ENCODE assay signal across 17 cellular contexts in genomic region chr7:73446716-73447115, GRCh38. TPM values are rescaled to one million over a fixed set of nuclear protein-coding genes. Genes with fewer than 3 reads are reported as not detected.
DNase-seq lines count a peak whose midpoint lies in the region; ATAC-seq lines count a peak whose summit lies in the region.
"Had no signal": no experiment of that assay in that cellular context is flagged by ENCODE, and none has a peak within 500 bp of the region (broad histone marks: within the 10 kb centered on the region; RNA-seq: fewer than 3 reads in every experiment).

No MANE protein-coding gene starts in this region.

- H3K4me3 ChIP-seq in CD4-positive, CD25-positive, alpha-beta regulatory T cell (ENCODE audit: low read depth, low read length): no peak overlapping the region
- H3K4me3 ChIP-seq: hepatocyte, upper lobe of right lung had no signal

- peaks cover 95% of the 10 kb centered on the region for H3K36me3 ChIP-seq in CD4-positive, CD25-positive, alpha-beta regulatory T cell (ENCODE audit: control insufficient read depth, insufficient read depth, low read length)

- DNase-seq in NCI-H2171 treated with DMSO at 0.1 percent for 48 hours (lab: John Stamatoyannopoulos, UW) (peak; percentile 10), NCI-H2171 (lab: John Stamatoyannopoulos, UW) (no peak), midbrain (lab: John Stamatoyannopoulos, UW) (peak; percentile 29), NCI-H524 treated with DMSO at 0.1 percent for 48 hours (lab: John Stamatoyannopoulos, UW) (no peak)
- DNase-seq in CD4-positive, CD25-positive, alpha-beta regulatory T cell: no peak
- DNase-seq in stimulated activated CD4-positive, alpha-beta T cell treated with anti-CD3 and anti-CD28 coated beads, Interleukin-1b, Interleukin-23, amount 100 ng/mL, for 48 hours: no peak
- DNase-seq: activated CD8-positive, alpha-beta memory T cell treated with anti-CD3 and anti-CD28 coated beads for 24 hours; NCI-H1105; NCI-H446; stimulated activated CD4-positive, alpha-beta T cell treated with anti-CD3 and anti-CD28 coated beads, Interleukin-4, amount 100 ng/mL, for 24 hours; upper lobe of right lung had no signal

- no peaks in the 10 kb centered on the region for H3K27me3 Mint-ChIP-seq in CD4-positive, CD25-positive, alpha-beta regulatory T cell
- no peaks in the 10 kb centered on the region for H3K27me3 Mint-ChIP-seq in activated T-helper 17 cell treated with anti-CD3 and anti-CD28 coated beads, Interleukin-2, amount 50 U/mL, for 72 hours
- H3K27me3 Mint-ChIP-seq: B cell; dendritic cell treated with granulocyte-macrophage colony-stimulating factor and Interleukin-4, amounts not matched to agents 40 ng/mL and 50 ng/mL, for 4 days had no signal

- peak overlapping the region in 2 of 3 donors; percentile 50 to 70 for H3K27ac Mint-ChIP-seq in CD4-positive, CD25-positive, alpha-beta regulatory T cell
- H3K27ac Mint-ChIP-seq in activated T-helper 17 cell treated with anti-CD3 and anti-CD28 coated beads, Interleukin-2, amount 50 U/mL, for 72 hours: peak overlapping the region; percentile 65
- H3K27ac Mint-ChIP-seq: B cell; dendritic cell treated with granulocyte-macrophage colony-stimulating factor and Interleukin-4, amounts not matched to agents 40 ng/mL and 50 ng/mL, for 4 days; T-helper 2 cell treated with Interferon-gamma antibody and Interleukin-4, amounts not matched to agents 5 μg/mL and 100 μg/mL, for 36 hours had no signal

- no peak for ATAC-seq in CD4-positive, CD25-positive, alpha-beta regulatory T cell (ENCODE audit: low read depth in 2 of 2)
- no peak for ATAC-seq in activated T-helper 17 cell treated with anti-CD3 and anti-CD28 coated beads, Interleukin-2, amount 50 U/mL, for 72 hours (replicated peaks)
- ATAC-seq in GM18861 (IDR thresholded peaks at IDR 0.05; ENCODE audit: unreplicated experiment): no peak
- ATAC-seq: upper lobe of right lung had no signal

- H3K4me1 Mint-ChIP-seq in CD4-positive, CD25-positive, alpha-beta regulatory T cell: peaks cover 3 to 19% (median 10%) of the 10 kb centered on the region in 4 donors
- H3K4me1 Mint-ChIP-seq in activated T-helper 17 cell treated with anti-CD3 and anti-CD28 coated beads, Interleukin-2, amount 50 U/mL, for 72 hours: peaks cover 6% of the 10 kb centered on the region

- no peaks in the 10 kb centered on the region for H3K9me3 ChIP-seq in CD4-positive, CD25-positive, alpha-beta regulatory T cell (ENCODE audit: control insufficient read depth in 2 of 2, low read length in 2 of 2)
- H3K9me3 ChIP-seq: upper lobe of right lung had no signal

- peaks cover 61% of the 10 kb centered on the region for H3K36me3 Mint-ChIP-seq in CD4-positive, CD25-positive, alpha-beta regulatory T cell
- H3K36me3 Mint-ChIP-seq in activated T-helper 17 cell treated with anti-CD3 and anti-CD28 coated beads, Interleukin-2, amount 50 U/mL, for 72 hours (ENCODE audit: low read depth): peaks cover 100% of the 10 kb centered on the region

- no peaks in the 10 kb centered on the region for H3K27me3 ChIP-seq in CD4-positive, CD25-positive, alpha-beta regulatory T cell (ENCODE audit: control insufficient read depth, insufficient read depth, low read length)
- H3K27me3 ChIP-seq: hepatocyte, upper lobe of right lung had no signal

- no peak overlapping the region for H3K27ac ChIP-seq in CD4-positive, CD25-positive, alpha-beta regulatory T cell (ENCODE audit: insufficient read depth, low read length, poor library complexity, severe bottlenecking)
- H3K27ac ChIP-seq: hepatocyte, upper lobe of right lung had no signal

- no peak overlapping the region for H3K4me3 Mint-ChIP-seq in CD4-positive, CD25-positive, alpha-beta regulatory T cell
- no peak overlapping the region for H3K4me3 Mint-ChIP-seq in activated T-helper 17 cell treated with anti-CD3 and anti-CD28 coated beads, Interleukin-2, amount 50 U/mL, for 72 hours
- H3K4me3 Mint-ChIP-seq: B cell; dendritic cell treated with granulocyte-macrophage colony-stimulating factor and Interleukin-4, amounts not matched to agents 40 ng/mL and 50 ng/mL, for 4 days; T-helper 2 cell treated with Interferon-gamma antibody and Interleukin-4, amounts not matched to agents 5 μg/mL and 100 μg/mL, for 36 hours had no signal

- H3K4me1 ChIP-seq in CD4-positive, CD25-positive, alpha-beta regulatory T cell (ENCODE audit: control insufficient read depth, insufficient read depth, low read length, poor library complexity, severe bottlenecking): no peaks in the 10 kb centered on the region

- H3K9me3 Mint-ChIP-seq in CD4-positive, CD25-positive, alpha-beta regulatory T cell: no peaks in the 10 kb centered on the region
- H3K9me3 Mint-ChIP-seq in activated T-helper 17 cell treated with anti-CD3 and anti-CD28 coated beads, Interleukin-2, amount 50 U/mL, for 72 hours: no peaks in the 10 kb centered on the region
- H3K9me3 Mint-ChIP-seq: dendritic cell treated with granulocyte-macrophage colony-stimulating factor and Interleukin-4, amounts not matched to agents 40 ng/mL and 50 ng/mL, for 4 days; T-helper 2 cell treated with Interferon-gamma antibody and Interleukin-4, amounts not matched to agents 5 μg/mL and 100 μg/mL, for 36 hours had no signal

RNA-seq across cellular contexts. Expression of gene FZD9, which starts 13.1 kb away (rescaled TPM):
- not detected for total RNA-seq in CD4-positive, CD25-positive, alpha-beta regulatory T cell
- under 1 TPM in 2 of 4 donors, not detected in 2; 0.13 to 0.15 TPM for polyA plus RNA-seq in CD4-positive, CD25-positive, alpha-beta regulatory T cell
- not detected for total RNA-seq in activated T-helper 17 cell treated with anti-CD3 and anti-CD28 coated beads, Interleukin-2, amount 50 U/mL, for 72 hours

Comparison
In these comparisons a context has a peak if more than half of its experiments do, and no peak if none do; other contexts are left out.
1. DNase-seq: peak in NCI-H2171 treated with DMSO at 0.1 percent for 48 hours (single experiment) and midbrain (single experiment); none in NCI-H2171 (single experiment), CD4-positive, CD25-positive, alpha-beta regulatory T cell (0 of 3), stimulated activated CD4-positive, alpha-beta T cell treated with anti-CD3 and anti-CD28 coated beads, Interleukin-1b, Interleukin-23, amount 100 ng/mL, for 48 hours (single experiment) and NCI-H524 treated with DMSO at 0.1 percent for 48 hours (single experiment).